Comparison of ENCODE assay signal across 22 cellular contexts in the genomic region with DNA sequence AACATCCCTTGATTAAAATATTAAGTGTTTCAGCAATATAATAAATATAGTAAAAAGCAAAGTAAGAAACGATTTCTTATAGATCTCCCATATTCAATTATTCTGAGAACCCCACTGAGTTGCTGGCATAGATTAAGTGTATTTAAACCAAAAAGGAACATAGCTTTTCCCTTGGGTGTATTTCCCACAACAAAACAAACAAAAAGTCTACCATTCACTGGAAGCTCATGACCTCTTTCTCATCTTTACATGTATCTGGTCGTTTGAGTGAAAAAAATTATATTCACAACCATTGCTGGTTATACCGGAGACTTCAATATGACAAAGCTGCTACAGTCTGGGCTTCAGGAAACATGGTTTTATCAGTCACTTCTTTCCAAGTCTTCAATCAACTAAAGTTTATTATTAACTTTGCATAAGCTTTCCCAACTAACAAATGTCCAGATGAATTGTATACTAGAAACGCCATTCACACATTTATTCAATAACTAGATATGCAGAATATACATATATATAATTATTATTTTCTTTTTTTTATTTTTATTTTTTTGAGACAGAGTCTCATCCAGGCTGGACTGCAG.
"Had no signal": no experiment of that assay in that cellular context is flagged by ENCODE, and none has a peak within 500 bp of the region (broad histone marks: within the 10 kb centered on the region; RNA-seq: fewer than 3 reads in every experiment).

No MANE protein-coding gene starts in this region.

- H3K4me3 Mint-ChIP-seq: naive thymus-derived CD8-positive, alpha-beta T cell; stimulated activated naive CD8-positive, alpha-beta T cell treated with anti-CD3 and anti-CD28 coated beads, Interleukin-15, amount 100 ng/mL, for 72 hours had no signal

- H3K27me3 Mint-ChIP-seq: naive thymus-derived CD8-positive, alpha-beta T cell; stimulated activated naive CD8-positive, alpha-beta T cell treated with anti-CD3 and anti-CD28 coated beads, Interleukin-15, amount 100 ng/mL, for 72 hours had no signal

- H3K9me3 ChIP-seq: left lung, ovary, right lobe of liver, suprapubic skin, transverse colon, upper lobe of right lung, uterus had no signal

- H3K9me3 Mint-ChIP-seq: naive thymus-derived CD8-positive, alpha-beta T cell; stimulated activated naive CD8-positive, alpha-beta T cell treated with anti-CD3 and anti-CD28 coated beads, Interleukin-15, amount 100 ng/mL, for 72 hours had no signal

- H3K4me3 ChIP-seq: dorsolateral prefrontal cortex, left lung, ovary, right lobe of liver, suprapubic skin, transverse colon, upper lobe of right lung, uterus had no signal

- H3K27ac ChIP-seq: dorsolateral prefrontal cortex, left lung, ovary, right lobe of liver, suprapubic skin, transverse colon, upper lobe of right lung, uterus had no signal

- DNase-seq: dorsolateral prefrontal cortex; effector CD4-positive, alpha-beta T cell; head of caudate nucleus; kidney; left cardiac atrium; left lung; mesendoderm; naive thymus-derived CD8-positive, alpha-beta T cell; occipital lobe; ovary; right lobe of liver; small intestine; stimulated activated CD4-positive, alpha-beta T cell treated with anti-CD3 and anti-CD28 coated beads, Interleukin-12 subunit alpha, Interleukin-12 subunit beta, amount 100 ng/mL, for 4 hours; stimulated activated CD4-positive, alpha-beta T cell treated with anti-CD3 and anti-CD28 coated beads, Interleukin-1b, Interleukin-23, amount 100 ng/mL, for 48 hours; stimulated activated CD4-positive, alpha-beta T cell treated with anti-CD3 and anti-CD28 coated beads, Interleukin-4, amount 100 ng/mL, for 1 hour; stimulated activated CD8-positive, alpha-beta memory T cell treated with anti-CD3 and anti-CD28 coated beads, Interleukin-4, amount 100 ng/mL, for 48 hours; stimulated activated naive CD4-positive, alpha-beta T cell; stimulated activated naive CD8-positive, alpha-beta T cell treated with anti-CD3 and anti-CD28 coated beads, Interleukin-15, amount 100 ng/mL, for 72 hours; transverse colon; upper lobe of right lung; uterus had no signal

- H3K36me3 ChIP-seq: ovary, right lobe of liver, uterus had no signal

- H3K4me1 ChIP-seq: left lung, right lobe of liver, suprapubic skin, upper lobe of right lung, uterus had no signal

- ATAC-seq: left cardiac atrium; left lung; naive thymus-derived CD8-positive, alpha-beta T cell; right lobe of liver; stimulated activated naive CD8-positive, alpha-beta T cell treated with anti-CD3 and anti-CD28 coated beads, Interleukin-15, amount 100 ng/mL, for 72 hours; upper lobe of right lung had no signal

- H3K27ac Mint-ChIP-seq: stimulated activated naive CD8-positive, alpha-beta T cell treated with anti-CD3 and anti-CD28 coated beads, Interleukin-15, amount 100 ng/mL, for 72 hours had no signal

- H3K27me3 ChIP-seq: dorsolateral prefrontal cortex, left lung, ovary, right lobe of liver, suprapubic skin, transverse colon, upper lobe of right lung, uterus had no signal
